In genomic region chr13:41065098-41065497, GRCh38 we compare ENCODE assay signal across 17 cellular contexts. TPM values are rescaled to one million over a fixed set of nuclear protein-coding genes. Genes with fewer than 3 reads are reported as not detected.
A peak's percentile ranks its signal among the peaks of the same experiment; 100 is the strongest.
DNase-seq lines count a peak whose midpoint lies in the region; ATAC-seq and TF ChIP-seq lines count a peak whose summit lies in the region.
"Had no signal": no experiment of that assay in that cellular context is flagged by ENCODE, and none has a peak within 500 bp of the region (broad histone marks: within the 10 kb centered on the region; RNA-seq: fewer than 3 reads in every experiment).

No MANE protein-coding gene starts in this region.

- no TSS peak for BruUV-seq in PC-9 (replicated peaks; lab: Mats Ljungman, UMichigan)

- H3K27ac ChIP-seq in PC-9, result no peak overlapping the region

- H3K4me3 ChIP-seq in PC-9 (no peak overlapping the region), fibroblast of mammary gland (ENCODE audit: control insufficient read depth, low read depth, low read length) (no peak overlapping the region), skeletal muscle cell (ENCODE audit: low read depth, low read length) (no peak overlapping the region)

- ATAC-seq in HG03025 (IDR thresholded peaks at IDR 0.05; ENCODE audit: low FRiP score, unreplicated experiment), result no peak
- no peak for ATAC-seq in stimulated activated effector memory CD8-positive, alpha-beta T cell treated with anti-CD3 and anti-CD28 coated beads, Interleukin-12 subunit alpha, Interleukin-12 subunit beta, amount 100 ng/mL, for 72 hours

- H3K9me3 ChIP-seq in PC-9 (ENCODE audit: insufficient read depth, low read depth), result no peaks in the 10 kb centered on the region

- H3K9me3 Mint-ChIP-seq in stimulated activated effector memory CD8-positive, alpha-beta T cell treated with anti-CD3 and anti-CD28 coated beads, Interleukin-12 subunit alpha, Interleukin-12 subunit beta, amount 100 ng/mL, for 72 hours, result no peaks in the 10 kb centered on the region
- H3K9me3 Mint-ChIP-seq: immature natural killer cell had no signal

- DNase-seq in EH (ENCODE audit: low read depth) (peak; percentile 87), PC-9 (peak in 1 of 2 experiments; percentile 48), fibroblast of mammary gland (ENCODE audit: low read depth) (peak; percentile 82), skeletal muscle cell (ENCODE audit: low read depth) (peak; percentile 66), middle frontal gyrus (ENCODE audit: extremely low spot score, low spot score) (no peak), OCI-M2 (lab: John Stamatoyannopoulos, UW; ENCODE audit: unreplicated experiment) (no peak)
- DNase-seq in stimulated activated effector memory CD8-positive, alpha-beta T cell treated with anti-CD3 and anti-CD28 coated beads, Interleukin-12 subunit alpha, Interleukin-12 subunit beta, amount 100 ng/mL, for 72 hours (ENCODE audit: low spot score in 2 of 2), result no peak
- DNase-seq: activated CD4-positive, alpha-beta T cell treated with anti-CD3 and anti-CD28 coated beads for 1 hour; DMS53; effector CD8-positive, alpha-beta T cell; immature natural killer cell; NCI-H345; nucleus accumbens; SHP77 treated with DMSO at 0.1 percent for 48 hours; stimulated activated CD4-positive, alpha-beta T cell treated with anti-CD3 and anti-CD28 coated beads, Interleukin-2, amount 100 ng/mL, for 48 hours; substantia nigra had no signal

- no peaks in the 10 kb centered on the region for H3K9me2 ChIP-seq in PC-9 (ENCODE audit: insufficient read depth)

- no peak overlapping the region for H3K4me3 Mint-ChIP-seq in stimulated activated effector memory CD8-positive, alpha-beta T cell treated with anti-CD3 and anti-CD28 coated beads, Interleukin-12 subunit alpha, Interleukin-12 subunit beta, amount 100 ng/mL, for 72 hours
- H3K4me3 Mint-ChIP-seq: immature natural killer cell had no signal

- no peaks in the 10 kb centered on the region for H3K27me3 ChIP-seq in PC-9 (ENCODE audit: insufficient read depth, low read depth)

- intact Hi-C loops in PC-9 (cut with micrococcal nuclease; ENCODE audit: unreplicated experiment), result no loop called here

- no peak overlapping the region for H2AFZ ChIP-seq in PC-9

- peaks cover 27% of the 10 kb centered on the region for H3K79me2 ChIP-seq in PC-9 (ENCODE audit: low read depth)

- CTCF ChIA-PET in PC-9 (lab: Charles Lee), result no interaction called here

- no peak overlapping the region for H3K27ac Mint-ChIP-seq in stimulated activated effector memory CD8-positive, alpha-beta T cell treated with anti-CD3 and anti-CD28 coated beads, Interleukin-12 subunit alpha, Interleukin-12 subunit beta, amount 100 ng/mL, for 72 hours
- H3K27ac Mint-ChIP-seq: immature natural killer cell had no signal

- peaks cover 15% of the 10 kb centered on the region; the same call in 1 of the 2 replicates for H3K36me3 ChIP-seq in PC-9 (ENCODE audit: low read depth)

- no peaks in the 10 kb centered on the region for H4K20me1 ChIP-seq in PC-9 (ENCODE audit: insufficient read depth)

- TF ChIP-seq CTCF in PC-9 (conservative IDR thresholded peaks at IDR 0.05) (no peak), fibroblast of mammary gland (conservative IDR thresholded peaks at IDR 0.05; ENCODE audit: control insufficient read depth, insufficient read depth, low read depth, low read length) (no peak)

- peak overlapping the region; percentile 93 for H3K4me2 ChIP-seq in PC-9

- POLR2A ChIA-PET in PC-9 (lab: Charles Lee; ENCODE audit: unreplicated experiment), result no interaction called here

- peaks cover 32% of the 10 kb centered on the region for H3K4me1 ChIP-seq in PC-9 (replicated peaks; ENCODE audit: insufficient read depth)

- peaks cover 20% of the 10 kb centered on the region for H3K4me1 Mint-ChIP-seq in stimulated activated effector memory CD8-positive, alpha-beta T cell treated with anti-CD3 and anti-CD28 coated beads, Interleukin-12 subunit alpha, Interleukin-12 subunit beta, amount 100 ng/mL, for 72 hours

- peaks cover 96% of the 10 kb centered on the region for H3K36me3 Mint-ChIP-seq in stimulated activated effector memory CD8-positive, alpha-beta T cell treated with anti-CD3 and anti-CD28 coated beads, Interleukin-12 subunit alpha, Interleukin-12 subunit beta, amount 100 ng/mL, for 72 hours

- H3F3A ChIP-seq in PC-9 (ENCODE audit: insufficient read depth, low read depth), result peaks cover 15% of the 10 kb centered on the region; the same call in 1 of the 2 replicates

RNA-seq across cellular contexts. Expression of gene WBP4, which starts 3.8 kb away (rescaled TPM):
- total RNA-seq in PC-9 (2021), result 4.2 and 6.3 TPM in 2 replicates

RNA-seq across cellular contexts. Expression of gene ELF1, which starts 46.0 kb away (rescaled TPM):
- total RNA-seq in PC-9 (2021), result 31.2 and 36.0 TPM in 2 replicates

Comparison
In these comparisons a context has a peak if more than half of its experiments do, and no peak if none do; other contexts are left out.
1. DNase-seq: peak in EH (single experiment), fibroblast of mammary gland (single experiment) and skeletal muscle cell (single experiment); none in middle frontal gyrus (single experiment), stimulated activated effector memory CD8-positive, alpha-beta T cell treated with anti-CD3 and anti-CD28 coated beads, Interleukin-12 subunit alpha, Interleukin-12 subunit beta, amount 100 ng/mL, for 72 hours (0 of 2) and OCI-M2 (single experiment).